18 cellular contexts compared by ENCODE assay signal in the genomic region with DNA sequence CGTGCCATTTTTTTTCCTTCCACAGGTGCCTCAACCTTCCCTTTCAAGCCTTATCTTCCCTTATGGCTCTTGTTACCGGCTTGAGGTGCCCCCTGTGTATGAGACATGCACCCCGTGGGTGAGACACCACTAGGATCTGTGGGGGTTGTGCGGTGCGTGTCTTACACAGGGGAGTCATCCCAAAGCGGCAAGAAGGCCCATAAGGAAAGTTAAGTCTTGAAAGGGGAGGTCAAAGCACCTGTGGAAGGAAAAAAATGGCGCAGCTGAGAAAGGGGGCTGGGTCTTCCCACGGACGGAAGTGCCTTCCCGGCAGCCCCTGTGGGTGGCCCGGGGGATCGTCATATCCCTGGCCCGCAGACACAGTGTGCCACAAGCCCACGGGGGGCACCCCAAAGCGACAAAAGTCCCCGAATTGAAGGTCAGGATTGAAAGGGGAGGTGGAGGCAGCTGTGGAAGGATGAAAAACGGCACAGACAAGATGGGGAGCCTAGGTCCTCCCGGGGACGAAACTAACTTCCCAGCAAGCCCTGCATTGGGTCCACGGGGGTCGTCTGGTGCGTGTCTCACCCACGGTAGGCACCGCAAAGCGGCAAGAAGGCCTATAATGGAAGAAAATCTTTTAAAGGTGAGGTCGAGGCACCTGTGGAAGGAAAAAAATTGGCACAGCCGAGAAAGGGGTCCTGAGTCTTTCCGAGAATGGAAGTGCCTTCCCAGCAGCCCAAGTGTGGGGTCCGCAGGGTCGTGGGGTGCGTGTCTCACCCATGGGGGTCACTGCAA.
"Had no signal": no experiment of that assay in that cellular context is flagged by ENCODE, and none has a peak within 500 bp of the region (broad histone marks: within the 10 kb centered on the region; RNA-seq: fewer than 3 reads in every experiment).

No MANE protein-coding gene starts in this region.

- DNase-seq: activated CD4-positive, alpha-beta T cell treated with anti-CD3 and anti-CD28 coated beads, Interleukin-2, amount 10 ng/mL, durations not matched to agents 7 days and 5 days; activated CD8-positive, alpha-beta T cell treated with anti-CD3 and anti-CD28 coated beads, Interleukin-2, amount 10 ng/mL, durations not matched to agents 7 days and 5 days; activated naive CD8-positive, alpha-beta T cell treated with anti-CD3 and anti-CD28 coated beads, Interleukin-2, amount 50 U/mL, for 24 hours; anterior cingulate cortex; brain microvascular endothelial cell; cortex of kidney; effector CD4-positive, alpha-beta T cell; mesendoderm; nucleus accumbens; stimulated activated CD4-positive, alpha-beta T cell treated with anti-CD3 and anti-CD28 coated beads, Interleukin-4, amount 100 ng/mL, for 24 hours; stomach; T-helper 9 cell had no signal

- H3K27ac Mint-ChIP-seq: activated CD4-positive, alpha-beta T cell treated with anti-CD3 and anti-CD28 coated beads, Interleukin-2, amount 10 ng/mL, durations not matched to agents 7 days and 5 days; activated CD8-positive, alpha-beta T cell treated with anti-CD3 and anti-CD28 coated beads, Interleukin-2, amount 10 ng/mL, durations not matched to agents 7 days and 5 days; activated naive CD8-positive, alpha-beta T cell treated with anti-CD3 and anti-CD28 coated beads, Interleukin-2, amount 50 U/mL, for 24 hours; nephron; stimulated activated effector memory CD8-positive, alpha-beta T cell treated with anti-CD3 and anti-CD28 coated beads, Interleukin-12 subunit alpha, Interleukin-12 subunit beta, amount 100 ng/mL, for 72 hours; type B pancreatic cell had no signal

- H3K4me1 Mint-ChIP-seq: activated CD4-positive, alpha-beta T cell treated with anti-CD3 and anti-CD28 coated beads, Interleukin-2, amount 10 ng/mL, durations not matched to agents 7 days and 5 days; activated naive CD8-positive, alpha-beta T cell treated with anti-CD3 and anti-CD28 coated beads, Interleukin-2, amount 50 U/mL, for 24 hours; central memory CD8-positive, alpha-beta T cell; nephron; stimulated activated effector memory CD8-positive, alpha-beta T cell treated with anti-CD3 and anti-CD28 coated beads, Interleukin-12 subunit alpha, Interleukin-12 subunit beta, amount 100 ng/mL, for 72 hours had no signal

- H3K4me1 ChIP-seq: stomach had no signal

- H3K27me3 Mint-ChIP-seq: activated CD4-positive, alpha-beta T cell treated with anti-CD3 and anti-CD28 coated beads, Interleukin-2, amount 10 ng/mL, durations not matched to agents 7 days and 5 days; activated naive CD8-positive, alpha-beta T cell treated with anti-CD3 and anti-CD28 coated beads, Interleukin-2, amount 50 U/mL, for 24 hours; type B pancreatic cell had no signal

- H3K27me3 ChIP-seq: brain microvascular endothelial cell, stomach had no signal

- H3K4me3 Mint-ChIP-seq: activated CD4-positive, alpha-beta T cell treated with anti-CD3 and anti-CD28 coated beads, Interleukin-2, amount 10 ng/mL, durations not matched to agents 7 days and 5 days; activated CD8-positive, alpha-beta T cell treated with anti-CD3 and anti-CD28 coated beads, Interleukin-2, amount 10 ng/mL, durations not matched to agents 7 days and 5 days; activated naive CD8-positive, alpha-beta T cell treated with anti-CD3 and anti-CD28 coated beads, Interleukin-2, amount 50 U/mL, for 24 hours; central memory CD8-positive, alpha-beta T cell; nephron; stimulated activated effector memory CD8-positive, alpha-beta T cell treated with anti-CD3 and anti-CD28 coated beads, Interleukin-12 subunit alpha, Interleukin-12 subunit beta, amount 100 ng/mL, for 72 hours; type B pancreatic cell had no signal

- H3K36me3 ChIP-seq: brain microvascular endothelial cell, stomach had no signal

- H3K27ac ChIP-seq: brain microvascular endothelial cell, SK-N-MC, stomach had no signal

- H3K4me2 ChIP-seq: smooth muscle cell had no signal

- H3K36me3 Mint-ChIP-seq: type B pancreatic cell had no signal

- ATAC-seq: activated CD8-positive, alpha-beta T cell treated with anti-CD3 and anti-CD28 coated beads, Interleukin-2, amount 10 ng/mL, durations not matched to agents 7 days and 5 days; activated naive CD8-positive, alpha-beta T cell treated with anti-CD3 and anti-CD28 coated beads, Interleukin-2, amount 50 U/mL, for 24 hours; stimulated activated effector memory CD8-positive, alpha-beta T cell treated with anti-CD3 and anti-CD28 coated beads, Interleukin-12 subunit alpha, Interleukin-12 subunit beta, amount 100 ng/mL, for 72 hours had no signal

- H3K4me3 ChIP-seq: SK-N-MC, smooth muscle cell, stomach had no signal
